In genomic region chr6:25278557-25278913, GRCh38 we compare ENCODE assay signal across 8 cellular contexts. TPM values are rescaled to one million over a fixed set of nuclear protein-coding genes. Genes with fewer than 3 reads are reported as not detected.
DNase-seq lines count a peak whose midpoint lies in the region; ATAC-seq and TF ChIP-seq lines count a peak whose summit lies in the region.

No MANE protein-coding gene starts in this region.

- peak overlapping the region; percentile 68 for H3K27ac Mint-ChIP-seq in T-helper 1 cell treated with Interleukin-12 subunit alpha and Interleukin-12 subunit beta and Interleukin-4 antibody, amounts not matched to agents 30 μg/mL and 1 μg/mL, for 36 hours
- peak overlapping the region; percentile 81 for H3K27ac Mint-ChIP-seq in WTC11

- peaks cover 15% of the 10 kb centered on the region for H3K27me3 Mint-ChIP-seq in T-helper 1 cell treated with Interleukin-12 subunit alpha and Interleukin-12 subunit beta and Interleukin-4 antibody, amounts not matched to agents 30 μg/mL and 1 μg/mL, for 36 hours (ENCODE audit: low read depth)
- H3K27me3 Mint-ChIP-seq in WTC11 (ENCODE audit: low read depth), result no peaks in the 10 kb centered on the region

- H3K27ac ChIP-seq in skeletal muscle tissue (ENCODE audit: low read depth, low read length), result no peak overlapping the region

- no peak for TF ChIP-seq CTCF in WTC11 (IDR thresholded peaks at IDR 0.05)

- H3K4me1 ChIP-seq in skeletal muscle tissue (ENCODE audit: control insufficient read depth in 3 of 3, insufficient read depth in 3 of 3, low read length in 3 of 3), result peaks cover 12 to 23% (median 18%) of the 10 kb centered on the region in 3 donors

- CTCF ChIA-PET in WTC11 (lab: Charles Lee), result interaction anchor here (0.6 to 3.4 kb wide), 23 partner anchors 9 to 340 kb away, joined by 3 to 41 read pairs (median 4); no protein-coding TSS in a partner anchor

- ATAC-seq in HG02973 (IDR thresholded peaks at IDR 0.05; ENCODE audit: unreplicated experiment) (peak; percentile 29), WTC11 (no peak), left ventricle myocardium superior (peak; percentile 6)

- H3K9me3 ChIP-seq in skeletal muscle tissue (ENCODE audit: control insufficient read depth in 3 of 3, low read length in 3 of 3), result no peaks in the 10 kb centered on the region

- no peak for DNase-seq in T-helper 1 cell
- DNase-seq in WTC11 (ENCODE audit: low spot score), result no peak
- DNase-seq in left ventricle myocardium superior, result no peak
- no peak for DNase-seq in activated gamma-delta T cell treated with Interleukin-2 at 50 U/mL for 16 hours
- DNase-seq in HuH-7.5 (ENCODE audit: low spot score), result no peak

- H3K9ac ChIP-seq in skeletal muscle tissue (ENCODE audit: low read depth in 1 of 3, low read length in 3 of 3), result peak overlapping the region in 2 of 3 donors; percentile 64 to 73

- H3K4me1 Mint-ChIP-seq in T-helper 1 cell treated with Interleukin-12 subunit alpha and Interleukin-12 subunit beta and Interleukin-4 antibody, amounts not matched to agents 30 μg/mL and 1 μg/mL, for 36 hours (ENCODE audit: low read depth), result peaks cover 23% of the 10 kb centered on the region
- peaks cover 44% of the 10 kb centered on the region for H3K4me1 Mint-ChIP-seq in WTC11

- peak overlapping the region; percentile 87 for H3K4me3 Mint-ChIP-seq in T-helper 1 cell treated with Interleukin-12 subunit alpha and Interleukin-12 subunit beta and Interleukin-4 antibody, amounts not matched to agents 30 μg/mL and 1 μg/mL, for 36 hours
- peak overlapping the region; percentile 93 for H3K4me3 Mint-ChIP-seq in WTC11

- POLR2A ChIA-PET in WTC11 (lab: Charles Lee), result interaction anchor here (1.0 to 1.7 kb wide), 2 partner anchors 9 to 12 kb away, joined by 3 to 5 read pairs; no protein-coding TSS in a partner anchor

- no peaks in the 10 kb centered on the region for H3K36me3 Mint-ChIP-seq in T-helper 1 cell treated with Interleukin-12 subunit alpha and Interleukin-12 subunit beta and Interleukin-4 antibody, amounts not matched to agents 30 μg/mL and 1 μg/mL, for 36 hours (ENCODE audit: low read depth)
- H3K36me3 Mint-ChIP-seq in WTC11, result no peaks in the 10 kb centered on the region

- peak overlapping the region; percentile 72 to 89 (median 78) for H3K4me3 ChIP-seq in skeletal muscle tissue (ENCODE audit: low read length in 3 of 3)

- intact Hi-C loops in left ventricle myocardium superior (cut with micrococcal nuclease), result loop anchor here (5.0 kb wide), 1 partner anchor 214 kb away; no protein-coding TSS in a partner anchor

- no peaks in the 10 kb centered on the region for H3K36me3 ChIP-seq in skeletal muscle tissue (ENCODE audit: control insufficient read depth in 3 of 3, insufficient read depth in 3 of 3, low read length in 3 of 3)

- H3K27me3 ChIP-seq in skeletal muscle tissue (ENCODE audit: control insufficient read depth in 3 of 3, insufficient read depth in 3 of 3, low read length in 3 of 3), result peaks cover 0 to 15% (median 11%) of the 10 kb centered on the region in 3 donors

- H3K9me3 Mint-ChIP-seq in T-helper 1 cell treated with Interleukin-12 subunit alpha and Interleukin-12 subunit beta and Interleukin-4 antibody, amounts not matched to agents 30 μg/mL and 1 μg/mL, for 36 hours, result no peaks in the 10 kb centered on the region
- H3K9me3 Mint-ChIP-seq in WTC11, result no peaks in the 10 kb centered on the region

TF ChIP-seq in WTC11, 78 proteins besides CTCF, POLR2A, EP300 and RAD21:
- no peak for TF ChIP-seq NR2C2 (CRISPR knock-in tag; IDR thresholded peaks at IDR 0.05)
- no peak for TF ChIP-seq NFYB (CRISPR knock-in tag; conservative IDR thresholded peaks at IDR 0.05; ENCODE audit: low read depth)
- TF ChIP-seq PRRX2 (CRISPR knock-in tag; IDR thresholded peaks at IDR 0.05), result no peak
- TF ChIP-seq MYBL2 (CRISPR knock-in tag; IDR thresholded peaks at IDR 0.05), result no peak
- no peak for TF ChIP-seq ZNF138 (CRISPR knock-in tag; conservative IDR thresholded peaks at IDR 0.05)
- TF ChIP-seq FOXP4 (CRISPR knock-in tag; IDR thresholded peaks at IDR 0.05), result no peak
- TF ChIP-seq OVOL2 (CRISPR knock-in tag; IDR thresholded peaks at IDR 0.05; ENCODE audit: borderline replicate concordance), result no peak
- no peak for TF ChIP-seq RORB (CRISPR knock-in tag; IDR thresholded peaks at IDR 0.05)
- TF ChIP-seq JUN (CRISPR knock-in tag; IDR thresholded peaks at IDR 0.05), result no peak
- no peak for TF ChIP-seq ZSCAN18 (CRISPR knock-in tag; IDR thresholded peaks at IDR 0.05)
- no peak for TF ChIP-seq NR1H2 (CRISPR knock-in tag; IDR thresholded peaks at IDR 0.05)
- TF ChIP-seq GRHL2 (CRISPR knock-in tag; IDR thresholded peaks at IDR 0.05; ENCODE audit: insufficient replicate concordance, severe bottlenecking), result no peak

RNA-seq across cellular contexts. Expression of gene CARMIL1, which starts 0.6 kb away (rescaled TPM):
- total RNA-seq in WTC11 (2021), result 35.1 to 37.6 TPM (median 36.2 TPM) in 3 replicates
- total RNA-seq in left ventricle myocardium superior, result 4.7 TPM
- 4.7 TPM for total RNA-seq in skeletal muscle tissue
